Comparison of ENCODE assay signal across 8 cellular contexts in the genomic region with DNA sequence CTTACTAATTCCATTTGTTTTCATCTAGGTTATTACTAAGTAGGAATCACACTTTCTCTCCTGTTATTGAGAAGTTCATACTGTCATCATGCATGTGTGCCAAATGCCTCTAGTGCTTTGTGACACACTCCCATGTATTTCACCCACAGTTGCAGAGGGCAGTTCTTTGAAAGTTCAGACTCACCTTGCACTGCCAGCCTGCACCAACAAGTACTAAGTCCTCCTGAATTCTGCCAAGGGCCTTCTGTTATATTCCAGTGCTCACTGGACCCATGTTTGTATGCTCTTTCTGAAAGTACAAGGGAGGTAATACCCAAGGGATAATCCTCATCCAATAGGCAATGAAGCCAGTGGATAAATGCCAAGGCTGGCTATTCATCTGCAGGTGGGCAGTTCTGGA.
"Had no signal": no experiment of that assay in that cellular context is flagged by ENCODE, and none has a peak within 500 bp of the region (broad histone marks: within the 10 kb centered on the region; RNA-seq: fewer than 3 reads in every experiment).

No MANE protein-coding gene starts in this region.

- H3K9ac ChIP-seq: GM23248 had no signal

- H3K4me1 ChIP-seq: HAP-1 had no signal

- DNase-seq: GM23248, GOT3, H7, HFFc6, KBM-7 had no signal

- H2AFZ ChIP-seq: GM23248 had no signal

- H3K27ac ChIP-seq: GM23248, HL-60 had no signal

- H3K4me3 ChIP-seq: GM23248, HAP-1 had no signal

- H3K9me3 ChIP-seq: HAP-1 had no signal

- H3K36me3 ChIP-seq: HAP-1 had no signal

- ATAC-seq: HCT116 had no signal
